10 cellular contexts compared by ENCODE assay signal in the genomic region with DNA sequence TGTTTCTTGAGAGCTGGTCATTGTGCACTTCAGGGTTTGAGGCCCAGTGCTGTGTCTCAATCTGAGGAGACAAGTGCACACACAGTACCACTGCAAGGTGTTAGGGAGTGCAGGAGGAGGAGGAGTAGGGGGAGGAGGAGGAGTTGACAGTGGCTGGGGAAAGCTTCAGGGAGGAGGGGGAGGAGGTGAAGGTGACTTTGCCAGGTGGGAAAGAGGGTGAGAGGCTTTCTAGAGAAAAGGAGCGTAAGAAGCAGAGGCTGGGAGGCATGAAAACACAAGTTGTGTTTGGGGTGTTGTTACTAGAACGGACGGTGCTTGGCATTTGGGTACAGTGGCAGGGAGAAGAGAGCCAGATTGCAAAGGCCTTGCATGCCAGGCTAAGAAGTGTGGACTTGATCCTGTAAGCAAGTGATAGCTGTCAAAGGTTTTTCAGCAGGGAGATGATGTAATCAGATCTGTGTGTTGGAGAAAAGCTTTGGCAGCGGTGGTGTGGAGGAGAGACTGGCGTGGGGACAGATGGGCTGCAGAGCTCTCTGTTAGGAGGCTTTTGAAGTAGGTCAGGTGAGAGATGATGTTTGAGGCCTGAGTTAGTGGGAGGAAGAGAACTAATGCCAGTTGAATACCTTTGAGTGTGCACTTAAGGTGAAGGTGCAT. TPM values are rescaled to one million over a fixed set of nuclear protein-coding genes. Genes with fewer than 3 reads are reported as not detected.
DNase-seq lines count a peak whose midpoint lies in the region; ATAC-seq and TF ChIP-seq lines count a peak whose summit lies in the region.
"Had no signal": no experiment of that assay in that cellular context is flagged by ENCODE, and none has a peak within 500 bp of the region (broad histone marks: within the 10 kb centered on the region; RNA-seq: fewer than 3 reads in every experiment).

No MANE protein-coding gene starts in this region.

- H3K9me3 Mint-ChIP-seq in stimulated activated memory B cell treated with anti-CD40 and anti-IgM and Interleukin-4, amounts not matched to agents 10 μg/mL and 1 μg/mL and 100 μg/mL, for 72 hours: no peaks in the 10 kb centered on the region
- H3K9me3 Mint-ChIP-seq: neural crest cell had no signal

- no peak overlapping the region for H3K4me3 Mint-ChIP-seq in stimulated activated memory B cell treated with anti-CD40 and anti-IgM and Interleukin-4, amounts not matched to agents 10 μg/mL and 1 μg/mL and 100 μg/mL, for 72 hours
- H3K4me3 Mint-ChIP-seq: neural crest cell had no signal

- H3K79me2 ChIP-seq in KMS-11 (ENCODE audit: insufficient read depth, low read depth): peaks cover 44% of the 10 kb centered on the region

- no peaks in the 10 kb centered on the region for H3K36me3 Mint-ChIP-seq in stimulated activated memory B cell treated with anti-CD40 and anti-IgM and Interleukin-4, amounts not matched to agents 10 μg/mL and 1 μg/mL and 100 μg/mL, for 72 hours

- peak overlapping the region; percentile 34; the same call in 1 of the 2 replicates for H2AFZ ChIP-seq in KMS-11 (ENCODE audit: low read depth)

- POLR2A ChIA-PET in RWPE1 (lab: Yijun Ruan, JAX; ENCODE audit: low non-redundant PET): interaction anchor here (0.6 kb wide), 1 partner anchor 17 kb away, joined by 3 read pairs; no protein-coding TSS in a partner anchor

- H3K4me2 ChIP-seq in KMS-11: peak overlapping the region; percentile 79

- H3K4me3 ChIP-seq in KMS-11 (IDR thresholded peaks at IDR 0.05; ENCODE audit: insufficient read depth, low read depth, low read length) (no peak overlapping the region), heart right ventricle (no peak overlapping the region)
- H3K4me3 ChIP-seq: ascending aorta had no signal

- CTCF ChIA-PET in RWPE1 (lab: Yijun Ruan, JAX): interaction anchor here (0.6 kb wide), 1 partner anchor 56 kb away, joined by 3 read pairs; no protein-coding TSS in a partner anchor

- H3K4me1 Mint-ChIP-seq in stimulated activated memory B cell treated with anti-CD40 and anti-IgM and Interleukin-4, amounts not matched to agents 10 μg/mL and 1 μg/mL and 100 μg/mL, for 72 hours: no peaks in the 10 kb centered on the region

- WGBS in heart right ventricle, 2 donors: 23 to 44% methylated on average over 5 of the region's 5 CpGs

- H3K27ac Mint-ChIP-seq in stimulated activated memory B cell treated with anti-CD40 and anti-IgM and Interleukin-4, amounts not matched to agents 10 μg/mL and 1 μg/mL and 100 μg/mL, for 72 hours: no peak overlapping the region

- peaks cover 27% of the 10 kb centered on the region for H3K27me3 Mint-ChIP-seq in stimulated activated memory B cell treated with anti-CD40 and anti-IgM and Interleukin-4, amounts not matched to agents 10 μg/mL and 1 μg/mL and 100 μg/mL, for 72 hours

- DNase-seq in RWPE1 (ENCODE audit: low spot score) (no peak), heart right ventricle (peak; percentile 51 to 54), superior temporal gyrus (ENCODE audit: extremely low spot score) (no peak), SHP77 treated with DMSO at 0.1 percent for 48 hours (lab: John Stamatoyannopoulos, UW) (no peak)
- DNase-seq: stimulated activated CD4-positive, alpha-beta T cell treated with anti-CD3 and anti-CD28 coated beads, Interleukin-2, amount 100 ng/mL, for 24 hours had no signal

- no peaks in the 10 kb centered on the region for H4K20me1 ChIP-seq in KMS-11 (ENCODE audit: insufficient read depth)

- H3K4me1 ChIP-seq in KMS-11 (ENCODE audit: low read depth, poor library complexity, severe bottlenecking) (peaks cover 68% of the 10 kb centered on the region), heart right ventricle (peaks cover 3 to 98% (median 75%) of the 10 kb centered on the region in 9 donors)

- no peaks in the 10 kb centered on the region for H3K9me3 ChIP-seq in heart right ventricle
- H3K9me3 ChIP-seq: ascending aorta had no signal

- H3K36me3 ChIP-seq in KMS-11 (ENCODE audit: insufficient read depth) (no peaks in the 10 kb centered on the region), heart right ventricle (no peaks in the 10 kb centered on the region)
- H3K36me3 ChIP-seq: ascending aorta had no signal

- no peaks in the 10 kb centered on the region for H3K27me3 ChIP-seq in KMS-11 (ENCODE audit: insufficient read depth, low read depth)
- no peaks in the 10 kb centered on the region for H3K27me3 ChIP-seq in heart right ventricle
- H3K27me3 ChIP-seq: ascending aorta had no signal

- ATAC-seq in heart right ventricle (peak; percentile 67 to 94 (median 82)), GM21381 (IDR thresholded peaks at IDR 0.05; ENCODE audit: unreplicated experiment) (no peak)
- peak; percentile 42 for ATAC-seq in stimulated activated memory B cell treated with anti-CD40 and anti-IgM and Interleukin-4, amounts not matched to agents 10 μg/mL and 1 μg/mL and 100 μg/mL, for 72 hours

- intact Hi-C loops in heart right ventricle (cut with DNase I): no loop called here

- peak overlapping the region; percentile 64; the same call in 1 of the 2 replicates for H3K9ac ChIP-seq in KMS-11

- H3K27ac ChIP-seq in KMS-11 (peak overlapping the region; percentile 81), RWPE1 (peak overlapping the region; percentile 65), heart right ventricle (peak overlapping the region in 6 of 10 donors; percentile 11 to 61 (median 37))
- H3K27ac ChIP-seq: ascending aorta had no signal

- no peak for TF ChIP-seq CTCF in KMS-11 (conservative IDR thresholded peaks at IDR 0.05; ENCODE audit: low read depth, low read length)
- TF ChIP-seq CTCF in RWPE1 (conservative IDR thresholded peaks at IDR 0.05; ENCODE audit: low read depth): no peak
- no peak for TF ChIP-seq CTCF in heart right ventricle (IDR thresholded peaks at IDR 0.05)

RNA-seq across cellular contexts. Expression of gene TANC1, which starts 16.2 kb away (rescaled TPM):
- 10 to 100 TPM; 41.0 to 90.5 (median 74.2) TPM for total RNA-seq in heart right ventricle
- polyA plus RNA-seq in heart right ventricle: 10 to 100 TPM; 17.8 to 44.0 TPM

Comparison
In these comparisons a context has a peak if more than half of its experiments do, and no peak if none do; other contexts are left out.
1. DNase-seq: peak in heart right ventricle (2 of 2); none in RWPE1 (single experiment), superior temporal gyrus (single experiment) and SHP77 treated with DMSO at 0.1 percent for 48 hours (single experiment).
2. Peak in every context shown above with its lines, with median percentiles within 50 percentile points of each other: H3K27ac ChIP-seq.